Comparison of ENCODE assay signal across 11 cellular contexts in genomic region chr1:150981805-150982712, GRCh38. TPM values are rescaled to one million over a fixed set of nuclear protein-coding genes. Genes with fewer than 3 reads are reported as not detected.
DNase-seq lines count a peak whose midpoint lies in the region; ATAC-seq and TF ChIP-seq lines count a peak whose summit lies in the region.
"Had no signal": no experiment of that assay in that cellular context is flagged by ENCODE, and none has a peak within 500 bp of the region (broad histone marks: within the 10 kb centered on the region; RNA-seq: fewer than 3 reads in every experiment).

A gene with protein sequence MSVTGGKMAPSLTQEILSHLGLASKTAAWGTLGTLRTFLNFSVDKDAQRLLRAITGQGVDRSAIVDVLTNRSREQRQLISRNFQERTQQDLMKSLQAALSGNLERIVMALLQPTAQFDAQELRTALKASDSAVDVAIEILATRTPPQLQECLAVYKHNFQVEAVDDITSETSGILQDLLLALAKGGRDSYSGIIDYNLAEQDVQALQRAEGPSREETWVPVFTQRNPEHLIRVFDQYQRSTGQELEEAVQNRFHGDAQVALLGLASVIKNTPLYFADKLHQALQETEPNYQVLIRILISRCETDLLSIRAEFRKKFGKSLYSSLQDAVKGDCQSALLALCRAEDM (plus strand): TSS chr1:150982292. CDS start chr1:150983106, 814 bp downstream.

- H3K9ac ChIP-seq in liver (ENCODE audit: low read depth in 1 of 2, low read length in 2 of 2), result no peak within 1 kb of the TSS

- H3K36me3 ChIP-seq in WERI-Rb-1 (no peaks in the 10 kb centered on the region), liver (ENCODE audit: control insufficient read depth in 4 of 4, insufficient read depth in 3 of 4, low read depth in 1 of 4, low read length in 3 of 4) (peaks cover 0 to 8% (median 7%) of the 10 kb centered on the region in 4 donors)

- WGBS in liver, result 35% methylated on average over 12 of the region's 12 CpGs

- H3K9me3 ChIP-seq in WERI-Rb-1 (ENCODE audit: severe bottlenecking), result no peaks in the 10 kb centered on the region
- no peaks in the 10 kb centered on the region for H3K9me3 ChIP-seq in liver (ENCODE audit: control insufficient read depth in 4 of 4, low read length in 3 of 4)

- H3K4me1 ChIP-seq in liver (ENCODE audit: control insufficient read depth in 4 of 4, insufficient read depth in 4 of 4, low read length in 3 of 4), result peaks cover 22 to 49% (median 42%) of the 10 kb centered on the region in 4 donors

- H3K4me3 ChIP-seq in WERI-Rb-1 (ENCODE audit: low read depth, low read length), result no peak within 1 kb of the TSS
- peak within 1 kb of the TSS in 2 of 3 donors; percentile 2 to 5 for H3K4me3 ChIP-seq in liver (ENCODE audit: low read depth in 1 of 3, low read length in 3 of 3)

- TF ChIP-seq CTCF in WERI-Rb-1 (IDR thresholded peaks at IDR 0.05; ENCODE audit: low read depth, low read length) (no peak), liver (IDR thresholded peaks at IDR 0.05; ENCODE audit: low read depth, low read length, missing input control) (no peak)

- no peak for ATAC-seq in GM21526 (IDR thresholded peaks at IDR 0.05; ENCODE audit: low FRiP score, unreplicated experiment)
- no peak for ATAC-seq in GM19455 (IDR thresholded peaks at IDR 0.05; ENCODE audit: unreplicated experiment)
- ATAC-seq: T-helper 17 cell had no signal

- peak; percentile 27 to 45 for TF ChIP-seq RAD21 in liver (IDR thresholded peaks at IDR 0.05)

- H3K27ac ChIP-seq in WERI-Rb-1, result no peak within 1 kb of the TSS
- H3K27ac ChIP-seq in liver (ENCODE audit: low read depth in 1 of 2, low read length in 2 of 2), result peak within 1 kb of the TSS; percentile 51 to 63

- DNase-seq in AG20443 (ENCODE audit: low spot score) (peak; percentile 35), HuH-7.5 (ENCODE audit: low spot score) (peak; percentile 74), WERI-Rb-1 (peak; percentile 73), MV-4-11 (lab: John Stamatoyannopoulos, UW) (no peak), inferior parietal cortex (ENCODE audit: extremely low spot score) (no peak)
- DNase-seq: hypothalamus, T-helper 17 cell had no signal

- no peaks in the 10 kb centered on the region for H3K27me3 ChIP-seq in WERI-Rb-1 (ENCODE audit: insufficient read depth, low read depth, severe bottlenecking)
- no peaks in the 10 kb centered on the region for H3K27me3 ChIP-seq in liver (ENCODE audit: control insufficient read depth in 4 of 4, insufficient read depth in 4 of 4, low read length in 3 of 4)

TF ChIP-seq in liver, 16 proteins besides CTCF, POLR2A, EP300 and RAD21:
- TF ChIP-seq, protein P1, sequence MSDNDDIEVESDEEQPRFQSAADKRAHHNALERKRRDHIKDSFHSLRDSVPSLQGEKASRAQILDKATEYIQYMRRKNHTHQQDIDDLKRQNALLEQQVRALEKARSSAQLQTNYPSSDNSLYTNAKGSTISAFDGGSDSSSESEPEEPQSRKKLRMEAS (IDR thresholded peaks at IDR 0.05), result peak; percentile 39
- peak; percentile 96 for TF ChIP-seq HNF4G (IDR thresholded peaks at IDR 0.05)
- TF ChIP-seq NR2F2 (IDR thresholded peaks at IDR 0.05), result peak; percentile 55
- no peak for TF ChIP-seq FOXA1 (IDR thresholded peaks at IDR 0.05)
- TF ChIP-seq RXRA (IDR thresholded peaks at IDR 0.05), result peak; percentile 77 to 91
- TF ChIP-seq, protein P2, sequence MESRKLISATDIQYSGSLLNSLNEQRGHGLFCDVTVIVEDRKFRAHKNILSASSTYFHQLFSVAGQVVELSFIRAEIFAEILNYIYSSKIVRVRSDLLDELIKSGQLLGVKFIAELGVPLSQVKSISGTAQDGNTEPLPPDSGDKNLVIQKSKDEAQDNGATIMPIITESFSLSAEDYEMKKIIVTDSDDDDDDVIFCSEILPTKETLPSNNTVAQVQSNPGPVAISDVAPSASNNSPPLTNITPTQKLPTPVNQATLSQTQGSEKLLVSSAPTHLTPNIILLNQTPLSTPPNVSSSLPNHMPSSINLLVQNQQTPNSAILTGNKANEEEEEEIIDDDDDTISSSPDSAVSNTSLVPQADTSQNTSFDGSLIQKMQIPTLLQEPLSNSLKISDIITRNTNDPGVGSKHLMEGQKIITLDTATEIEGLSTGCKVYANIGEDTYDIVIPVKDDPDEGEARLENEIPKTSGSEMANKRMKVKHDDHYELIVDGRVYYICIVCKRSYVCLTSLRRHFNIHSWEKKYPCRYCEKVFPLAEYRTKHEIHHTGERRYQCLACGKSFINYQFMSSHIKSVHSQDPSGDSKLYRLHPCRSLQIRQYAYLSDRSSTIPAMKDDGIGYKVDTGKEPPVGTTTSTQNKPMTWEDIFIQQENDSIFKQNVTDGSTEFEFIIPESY (IDR thresholded peaks at IDR 0.05), result no peak
- peak; percentile 13 for TF ChIP-seq FOXA2 (IDR thresholded peaks at IDR 0.05)
- no peak for TF ChIP-seq EGR1 (IDR thresholded peaks at IDR 0.05; ENCODE audit: low read depth in 2 of 2)
- TF ChIP-seq, protein P3, sequence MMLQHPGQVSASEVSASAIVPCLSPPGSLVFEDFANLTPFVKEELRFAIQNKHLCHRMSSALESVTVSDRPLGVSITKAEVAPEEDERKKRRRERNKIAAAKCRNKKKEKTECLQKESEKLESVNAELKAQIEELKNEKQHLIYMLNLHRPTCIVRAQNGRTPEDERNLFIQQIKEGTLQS (IDR thresholded peaks at IDR 0.05), result no peak
- TF ChIP-seq SP1 (IDR thresholded peaks at IDR 0.05), result peak; percentile 91
- peak; percentile 63 for TF ChIP-seq REST (IDR thresholded peaks at IDR 0.05)
- TF ChIP-seq TAF1 (conservative IDR thresholded peaks at IDR 0.05), result peak; percentile 55
- TF ChIP-seq GABPA (IDR thresholded peaks at IDR 0.05 in 1 of 2, conservative IDR thresholded peaks at IDR 0.05 in 1 of 2), result peak in 1 of 2 donors; percentile 37
- TF ChIP-seq YY1 (IDR thresholded peaks at IDR 0.05), result no peak
- peak; percentile 94 to 99 for TF ChIP-seq HNF4A (conservative IDR thresholded peaks at IDR 0.05)
- peak; percentile 32 to 63 for TF ChIP-seq JUND (IDR thresholded peaks at IDR 0.05)

RNA-seq across cellular contexts. Expression of the gene that starts here (rescaled TPM):
- 10 to 100 TPM; 15.8 to 18.2 TPM for total RNA-seq in liver
- polyA plus RNA-seq in liver, result 10 to 100 TPM in 1 of 2 donors, 1 to 10 TPM in 1; 7.5 to 24.0 TPM
- total RNA-seq: skeletal muscle tissue had no signal

Comparison
In these comparisons a context has a peak if more than half of its experiments do, and no peak if none do; other contexts are left out.
1. DNase-seq: peak in AG20443 (single experiment), HuH-7.5 (single experiment) and WERI-Rb-1 (single experiment); none in MV-4-11 (single experiment) and inferior parietal cortex (single experiment).